In genomic region chr1:153991151-153991472, GRCh38 we compare ENCODE assay signal across 8 cellular contexts.
DNase-seq lines count a peak whose midpoint lies in the region; ATAC-seq and TF ChIP-seq lines count a peak whose summit lies in the region.

No MANE protein-coding gene starts in this region.

- peak overlapping the region; percentile 99 for H3K27ac Mint-ChIP-seq in activated naive CD8-positive, alpha-beta T cell
- H3K27ac Mint-ChIP-seq in stimulated activated effector memory CD8-positive, alpha-beta T cell treated with anti-CD3 and anti-CD28 coated beads, Interleukin-12 subunit alpha, Interleukin-12 subunit beta, amount 100 ng/mL, for 72 hours: peak overlapping the region; percentile 99

- peak overlapping the region; percentile 65 for H3K4me3 ChIP-seq in HL-60 (replicated peaks; ENCODE audit: insufficient read depth, low read length)
- peak overlapping the region; percentile 85 for H3K4me3 ChIP-seq in iPS-18a (ENCODE audit: low read length)

- DNase-seq in HL-60 (ENCODE audit: low read depth in 1 of 2, low spot score in 1 of 2) (no peak), pons (ENCODE audit: low spot score) (no peak)
- DNase-seq in stimulated activated effector memory CD8-positive, alpha-beta T cell treated with anti-CD3 and anti-CD28 coated beads, Interleukin-12 subunit alpha, Interleukin-12 subunit beta, amount 100 ng/mL, for 72 hours (ENCODE audit: low spot score in 2 of 2): no peak
- no peak for DNase-seq in activated CD8-positive, alpha-beta memory T cell treated with anti-CD3 and anti-CD28 coated beads, Interleukin-2, amount 50 U/mL, for 48 hours

- TF ChIP-seq CTCF in HL-60 (IDR thresholded peaks at IDR 0.05; ENCODE audit: insufficient read depth, low read length): no peak

- H3K4me1 Mint-ChIP-seq in activated naive CD8-positive, alpha-beta T cell (ENCODE audit: low read depth): peaks cover 43% of the 10 kb centered on the region
- H3K4me1 Mint-ChIP-seq in stimulated activated effector memory CD8-positive, alpha-beta T cell treated with anti-CD3 and anti-CD28 coated beads, Interleukin-12 subunit alpha, Interleukin-12 subunit beta, amount 100 ng/mL, for 72 hours: peaks cover 48% of the 10 kb centered on the region

- peaks cover 20% of the 10 kb centered on the region for H3K36me3 Mint-ChIP-seq in activated naive CD8-positive, alpha-beta T cell
- H3K36me3 Mint-ChIP-seq in stimulated activated effector memory CD8-positive, alpha-beta T cell treated with anti-CD3 and anti-CD28 coated beads, Interleukin-12 subunit alpha, Interleukin-12 subunit beta, amount 100 ng/mL, for 72 hours: peaks cover 63% of the 10 kb centered on the region

- H3K4me3 Mint-ChIP-seq in activated naive CD8-positive, alpha-beta T cell: peak overlapping the region; percentile 99
- H3K4me3 Mint-ChIP-seq in stimulated activated effector memory CD8-positive, alpha-beta T cell treated with anti-CD3 and anti-CD28 coated beads, Interleukin-12 subunit alpha, Interleukin-12 subunit beta, amount 100 ng/mL, for 72 hours: peak overlapping the region; percentile 88

- H3K27me3 Mint-ChIP-seq in activated naive CD8-positive, alpha-beta T cell: no peaks in the 10 kb centered on the region

- H3K4me1 ChIP-seq in iPS-18a (ENCODE audit: control insufficient read depth, low read depth, low read length): peaks cover 16% of the 10 kb centered on the region

- H3K27me3 ChIP-seq in HL-60 (ENCODE audit: insufficient read depth, poor library complexity, severe bottlenecking) (no peaks in the 10 kb centered on the region), iPS-18a (ENCODE audit: control insufficient read depth, insufficient read depth, low read length) (no peaks in the 10 kb centered on the region)

- no peaks in the 10 kb centered on the region for H3K9me3 Mint-ChIP-seq in activated naive CD8-positive, alpha-beta T cell (ENCODE audit: low read depth)
- no peaks in the 10 kb centered on the region for H3K9me3 Mint-ChIP-seq in stimulated activated effector memory CD8-positive, alpha-beta T cell treated with anti-CD3 and anti-CD28 coated beads, Interleukin-12 subunit alpha, Interleukin-12 subunit beta, amount 100 ng/mL, for 72 hours

- peaks cover 33% of the 10 kb centered on the region for H3K36me3 ChIP-seq in iPS-18a (ENCODE audit: control insufficient read depth, low read depth, low read length)

- H3K9me3 ChIP-seq in iPS-18a (ENCODE audit: control insufficient read depth, low read depth, low read length): no peaks in the 10 kb centered on the region

- no peak for ATAC-seq in stimulated activated effector memory CD8-positive, alpha-beta T cell treated with anti-CD3 and anti-CD28 coated beads, Interleukin-12 subunit alpha, Interleukin-12 subunit beta, amount 100 ng/mL, for 72 hours
- ATAC-seq in GM18498 (IDR thresholded peaks at IDR 0.05; ENCODE audit: unreplicated experiment) (no peak), GM21528 (IDR thresholded peaks at IDR 0.05; ENCODE audit: low FRiP score, unreplicated experiment) (no peak)

- peak overlapping the region; percentile 92 for H3K9ac ChIP-seq in iPS-18a (ENCODE audit: low read length)

- H3K27ac ChIP-seq in HL-60 (replicated peaks): peak overlapping the region; percentile 93
- H3K27ac ChIP-seq in iPS-18a (ENCODE audit: low read length): peak overlapping the region; percentile 92
